In the genomic region with DNA sequence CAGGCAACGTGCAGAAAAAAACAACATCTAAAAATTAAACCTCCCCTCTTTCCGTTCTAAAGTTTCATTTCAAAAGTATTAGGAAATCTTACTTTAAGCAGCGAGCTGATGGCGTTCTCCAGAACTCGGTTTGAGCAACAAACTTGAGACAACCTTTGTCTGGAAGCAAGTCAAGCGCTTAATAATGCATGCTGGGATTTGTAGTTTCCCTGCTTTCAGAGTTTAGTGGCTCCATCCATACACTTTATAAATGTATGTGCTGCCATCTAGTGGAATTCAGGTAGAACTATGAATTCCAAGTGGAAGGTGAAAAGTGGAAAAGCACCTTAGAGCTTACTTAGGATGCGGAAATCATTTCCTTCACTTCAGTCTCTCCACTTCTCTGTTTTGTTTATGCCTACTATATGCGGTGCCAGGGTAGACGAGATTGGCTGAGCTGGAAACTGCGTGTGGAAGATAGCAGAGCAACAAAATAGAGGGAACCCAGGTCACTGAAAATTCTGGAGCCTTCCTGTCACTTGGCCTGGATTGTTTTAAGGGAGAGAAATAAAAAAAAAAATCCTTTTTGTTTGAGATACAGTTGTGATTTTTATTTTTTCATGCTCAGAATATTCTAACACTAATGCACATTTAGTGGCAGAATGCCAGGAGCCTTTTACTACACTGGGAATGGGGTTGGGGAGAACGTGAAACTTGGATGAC, we compare ENCODE assay signal across 8 cellular contexts. TPM values are rescaled to one million over a fixed set of nuclear protein-coding genes. Genes with fewer than 3 reads are reported as not detected.
DNase-seq lines count a peak whose midpoint lies in the region; ATAC-seq and TF ChIP-seq lines count a peak whose summit lies in the region.

Gene BDH2, minus strand, starts transcription at position 144 of the 702 bp plus-strand sequence. CDS start 3,580 bp downstream, outside the sequence.

- peak; percentile 94 for ATAC-seq in activated naive CD8-positive, alpha-beta T cell treated with anti-CD3 and anti-CD28 coated beads, Interleukin-2, amount 50 U/mL, for 24 hours

- H3K27me3 ChIP-seq in neutrophil = no peaks in the 10 kb centered on the region

- H3K27ac ChIP-seq in neutrophil = peak within 1 kb of the TSS; percentile 27

- no peaks in the 10 kb centered on the region for H3K36me3 ChIP-seq in neutrophil

- peak within 1 kb of the TSS; percentile 46 for H3K4me3 ChIP-seq in LNCaP clone FGC (ENCODE audit: low read depth, low read length)
- H3K4me3 ChIP-seq in neutrophil (ENCODE audit: low read depth in 1 of 2, low read length in 1 of 2) = peak within 1 kb of the TSS; percentile 28 to 42

- no peaks in the 10 kb centered on the region for H3K9me3 Mint-ChIP-seq in activated naive CD8-positive, alpha-beta T cell treated with anti-CD3 and anti-CD28 coated beads, Interleukin-2, amount 50 U/mL, for 24 hours
- H3K9me3 Mint-ChIP-seq in glutamatergic neuron (ENCODE audit: unreplicated experiment) = no peaks in the 10 kb centered on the region

- TF ChIP-seq CTCF in LNCaP clone FGC (IDR thresholded peaks at IDR 0.05; ENCODE audit: control insufficient read depth, extremely low read depth, insufficient read depth) (peak; percentile 72), glutamatergic neuron (IDR thresholded peaks at IDR 0.05; ENCODE audit: partially characterized antibody, unreplicated experiment) (peak; percentile 76), neutrophil (IDR thresholded peaks at IDR 0.05) (peak; percentile 79)

- peak within 1 kb of the TSS; percentile 76 for H3K27ac Mint-ChIP-seq in activated naive CD8-positive, alpha-beta T cell treated with anti-CD3 and anti-CD28 coated beads, Interleukin-2, amount 50 U/mL, for 24 hours
- peak within 1 kb of the TSS; percentile 69 for H3K27ac Mint-ChIP-seq in glutamatergic neuron (ENCODE audit: unreplicated experiment)

- peaks cover 12% of the 10 kb centered on the region in 2 experiments for H3K4me1 ChIP-seq in neutrophil (ENCODE audit: control insufficient read depth in 1 of 2, insufficient read depth in 1 of 2, low read depth in 1 of 2, low read length in 1 of 2)

- no peaks in the 10 kb centered on the region for H3K9me3 ChIP-seq in neutrophil

- DNase-seq in NCI-H524 (lab: John Stamatoyannopoulos, UW) (peak; percentile 44 to 71), NCI-H524 treated with DMSO at 0.1 percent for 48 hours (lab: John Stamatoyannopoulos, UW) (no peak), HCEC 1CT (peak; percentile 85), LNCaP clone FGC (ENCODE audit: low read depth) (peak; percentile 89), glutamatergic neuron (no peak)
- peak; percentile 18 for DNase-seq in activated naive CD8-positive, alpha-beta T cell treated with anti-CD3 and anti-CD28 coated beads, Interleukin-2, amount 50 U/mL, for 24 hours

- H3K4me3 Mint-ChIP-seq in activated naive CD8-positive, alpha-beta T cell treated with anti-CD3 and anti-CD28 coated beads, Interleukin-2, amount 50 U/mL, for 24 hours = peak within 1 kb of the TSS; percentile 87
- H3K4me3 Mint-ChIP-seq in glutamatergic neuron (ENCODE audit: unreplicated experiment) = peak within 1 kb of the TSS; percentile 88

- no peaks in the 10 kb centered on the region for H3K27me3 Mint-ChIP-seq in activated naive CD8-positive, alpha-beta T cell treated with anti-CD3 and anti-CD28 coated beads, Interleukin-2, amount 50 U/mL, for 24 hours
- H3K27me3 Mint-ChIP-seq in glutamatergic neuron (ENCODE audit: unreplicated experiment) = peaks cover 4% of the 10 kb centered on the region

- peak; percentile 42; the same call in 1 of the 2 replicates for TF ChIP-seq POLR2A in Raji (IDR thresholded peaks at IDR 0.05; ENCODE audit: insufficient read depth, low read depth, low read length)

- peaks cover 2% of the 10 kb centered on the region for H3K36me3 Mint-ChIP-seq in activated naive CD8-positive, alpha-beta T cell treated with anti-CD3 and anti-CD28 coated beads, Interleukin-2, amount 50 U/mL, for 24 hours (ENCODE audit: low read depth)
- H3K36me3 Mint-ChIP-seq in glutamatergic neuron (ENCODE audit: unreplicated experiment) = no peaks in the 10 kb centered on the region

- peaks cover 27% of the 10 kb centered on the region for H3K4me1 Mint-ChIP-seq in activated naive CD8-positive, alpha-beta T cell treated with anti-CD3 and anti-CD28 coated beads, Interleukin-2, amount 50 U/mL, for 24 hours
- no peaks in the 10 kb centered on the region for H3K4me1 Mint-ChIP-seq in glutamatergic neuron (ENCODE audit: low read depth, unreplicated experiment)

RNA-seq across cellular contexts. Expression of gene BDH2, which starts in this region (rescaled TPM):
- total RNA-seq in glutamatergic neuron (ENCODE audit: unreplicated experiment) = 19.6 TPM

Comparison
In these comparisons a context has a peak if more than half of its experiments do, and no peak if none do; other contexts are left out.
1. DNase-seq: peak in NCI-H524 (2 of 2), HCEC 1CT (single experiment), LNCaP clone FGC (single experiment) and activated naive CD8-positive, alpha-beta T cell treated with anti-CD3 and anti-CD28 coated beads, Interleukin-2, amount 50 U/mL, for 24 hours (single experiment); none in NCI-H524 treated with DMSO at 0.1 percent for 48 hours (single experiment) and glutamatergic neuron (single experiment).
2. Peak in every context shown above with its lines, with median percentiles within 50 percentile points of each other: CTCF ChIP-seq.